33 cellular contexts compared by ENCODE assay signal in genomic region chr10:99005254-99005653, GRCh38.
"Had no signal": no experiment of that assay in that cellular context is flagged by ENCODE, and none has a peak within 500 bp of the region (broad histone marks: within the 10 kb centered on the region; RNA-seq: fewer than 3 reads in every experiment).

No MANE protein-coding gene starts in this region.

- H3K27me3 ChIP-seq: adrenal gland, body of pancreas, brain microvascular endothelial cell, breast epithelium had no signal

- FAIRE-seq: astrocyte, TTC549 had no signal

- H3K36me3 ChIP-seq: adrenal gland, brain microvascular endothelial cell, breast epithelium had no signal

- H3K4me3 ChIP-seq: adrenal gland, body of pancreas, breast epithelium had no signal

- H3K27ac ChIP-seq: adrenal gland, body of pancreas, brain microvascular endothelial cell, breast epithelium, VCaP had no signal

- H3K4me1 ChIP-seq: adrenal gland, body of pancreas, breast epithelium had no signal

- H3K9me3 ChIP-seq: adrenal gland had no signal

- DNase-seq: activated B cell treated with CpG ODN at 0.5 μM for 24 hours; activated CD4-positive, alpha-beta memory T cell treated with anti-CD3 and anti-CD28 coated beads for 36 hours; activated CD4-positive, alpha-beta T cell treated with anti-CD3 and anti-CD28 coated beads for 4 hours; activated CD4-positive, alpha-beta T cell treated with anti-CD3 and anti-CD28 coated beads, Interleukin-2, amount 10 ng/mL, durations not matched to agents 24 days and 14 days; activated CD4-positive, alpha-beta T cell treated with anti-CD3 and anti-CD28 coated beads, Interleukin-2, amount 50 U/mL, for 1 hour; activated CD4-positive, alpha-beta T cell treated with anti-CD3 and anti-CD28 coated beads, Interleukin-2, amount 50 U/mL, for 4 hours; activated CD4-positive, CD25-positive, alpha-beta regulatory T cell treated with anti-CD3 and anti-CD28 coated beads, Interleukin-2, amount 50 U/mL, for 72 hours; activated CD8-positive, alpha-beta memory T cell treated with anti-CD3 and anti-CD28 coated beads, Interleukin-2, amount 50 U/mL, for 4 hours; activated CD8-positive, alpha-beta T cell treated with anti-CD3 and anti-CD28 coated beads for 36 hours; activated effector memory CD4-positive, alpha-beta T cell treated with anti-CD3 and anti-CD28 coated beads, Interleukin-2, amount 50 U/mL, for 16 hours; activated gamma-delta T cell treated with Interleukin-2 at 50 U/mL for 16 hours; activated naive CD4-positive, alpha-beta T cell; activated naive CD4-positive, alpha-beta T cell treated with anti-CD3 and anti-CD28 coated beads for 36 hours; activated naive CD4-positive, alpha-beta T cell treated with anti-CD3 and anti-CD28 coated beads, Interleukin-2, amount 50 U/mL, for 16 hours; activated naive CD8-positive, alpha-beta T cell treated with anti-CD3 and anti-CD28 coated beads for 36 hours; activated T-cell treated with anti-CD3 and anti-CD28 coated beads for 4 hours; activated T-cell treated with anti-CD3 and anti-CD28 coated beads, Interleukin-2, amount 50 U/mL, for 1 hour; activated T-cell treated with anti-CD3 and anti-CD28 coated beads, Interleukin-2, amount 50 U/mL, for 4 hours; activated T-cell treated with anti-CD3 and anti-CD28 coated beads, Interleukin-2, amount 50 U/mL, for 72 hours; adrenal gland; amniotic stem cell; aorta; body of pancreas; brain microvascular endothelial cell; central memory CD4-positive, alpha-beta T cell; T-helper 2 cell; T-helper 9 cell had no signal

- ATAC-seq: activated CD8-positive, alpha-beta T cell treated with anti-CD3 and anti-CD28 coated beads for 36 hours; activated naive CD4-positive, alpha-beta T cell treated with anti-CD3 and anti-CD28 coated beads, Interleukin-2, amount 50 U/mL, for 72 hours; activated T-cell treated with anti-CD3 and anti-CD28 coated beads, Interleukin-2, amount 50 U/mL, for 4 hours; activated T-cell treated with anti-CD3 and anti-CD28 coated beads, Interleukin-2, amount 50 U/mL, for 72 hours; activated T-helper 17 cell treated with anti-CD3 and anti-CD28 coated beads, Interleukin-2, amount 50 U/mL, for 72 hours; body of pancreas had no signal
